ENCODE assay signal across 8 cellular contexts in the genomic region with DNA sequence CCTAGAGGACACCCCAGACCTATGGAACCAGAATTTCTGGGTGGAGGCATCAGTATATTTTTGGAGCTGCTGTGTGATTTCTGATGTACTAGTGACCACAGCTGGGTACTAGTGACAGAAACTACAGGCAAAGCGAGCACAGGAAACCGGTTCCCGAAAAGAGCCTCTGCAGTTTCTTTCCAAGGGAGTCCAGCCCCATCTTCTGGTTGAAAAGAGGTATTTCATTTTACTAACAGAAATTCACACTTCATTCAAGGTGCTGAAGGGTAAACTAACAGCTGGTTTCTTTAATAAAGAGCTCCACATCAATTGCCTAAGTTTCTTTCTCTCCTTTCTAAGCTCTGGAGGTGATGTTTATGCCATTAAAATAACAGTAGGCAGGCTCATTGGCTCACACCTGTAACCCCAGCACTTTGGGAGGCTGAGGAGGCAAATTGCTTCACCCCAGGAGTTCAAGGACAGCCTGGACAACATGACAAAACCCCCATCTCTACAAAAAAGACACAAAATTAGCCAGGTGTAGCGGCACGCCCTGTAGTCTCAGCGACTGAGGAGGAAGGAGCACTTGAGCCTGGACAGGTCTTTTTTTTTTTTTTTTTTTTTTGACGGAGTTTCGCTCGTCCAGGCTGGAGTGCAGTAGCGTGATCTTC. TPM values are rescaled to one million over a fixed set of nuclear protein-coding genes. Genes with fewer than 3 reads are reported as not detected.
DNase-seq lines count a peak whose midpoint lies in the region; ATAC-seq, FAIRE-seq and TF ChIP-seq lines count a peak whose summit lies in the region.

No MANE protein-coding gene starts in this region.

- ATAC-seq in CD4-positive, CD25-positive, alpha-beta regulatory T cell (ENCODE audit: low read depth in 2 of 2), result peak; percentile 28 to 55
- ATAC-seq in HG02970 (IDR thresholded peaks at IDR 0.05; ENCODE audit: low FRiP score, unreplicated experiment), result no peak

- H3K27ac Mint-ChIP-seq in CD4-positive, CD25-positive, alpha-beta regulatory T cell, result no peak overlapping the region
- no peak overlapping the region for H3K27ac Mint-ChIP-seq in type B pancreatic cell

- H3K27me3 Mint-ChIP-seq in CD4-positive, CD25-positive, alpha-beta regulatory T cell, result no peaks in the 10 kb centered on the region
- H3K27me3 Mint-ChIP-seq in type B pancreatic cell, result no peaks in the 10 kb centered on the region

- peaks cover 0 to 6% (median 1%) of the 10 kb centered on the region in 4 donors for H3K4me1 Mint-ChIP-seq in CD4-positive, CD25-positive, alpha-beta regulatory T cell
- no peaks in the 10 kb centered on the region for H3K4me1 Mint-ChIP-seq in type B pancreatic cell (ENCODE audit: unreplicated experiment)

- H3K36me3 ChIP-seq in CD4-positive, CD25-positive, alpha-beta regulatory T cell (ENCODE audit: control insufficient read depth, insufficient read depth, low read length), result peaks cover 13% of the 10 kb centered on the region
- peaks cover 41% of the 10 kb centered on the region for H3K36me3 ChIP-seq in brain microvascular endothelial cell (replicated peaks)
- H3K36me3 ChIP-seq in kidney (ENCODE audit: control insufficient read depth in 1 of 2, insufficient read depth in 2 of 2, low read length in 2 of 2), result peaks cover 15 to 19% of the 10 kb centered on the region in 2 donors

- peak; percentile 47 for FAIRE-seq in kidney (lab: Jason Lieb, UNC)

- TF ChIP-seq CTCF in GM12875 (IDR thresholded peaks at IDR 0.05; ENCODE audit: borderline replicate concordance, insufficient read depth, low read depth, low read length), result peak; percentile 43; the same call in 1 of the 2 replicates
- TF ChIP-seq CTCF in brain microvascular endothelial cell (IDR thresholded peaks at IDR 0.05; ENCODE audit: low read depth, low read length, missing control alignments), result peak; percentile 69
- peak; percentile 58 for TF ChIP-seq CTCF in kidney (IDR thresholded peaks at IDR 0.05; ENCODE audit: borderline replicate concordance, extremely low read depth, insufficient read depth)
- TF ChIP-seq CTCF in type B pancreatic cell (conservative IDR thresholded peaks at IDR 0.05), result peak; percentile 79

- intact Hi-C loops in kidney (cut with DNase I), result no loop called here

- in situ Hi-C loops in brain microvascular endothelial cell (cut with HindIII; ENCODE audit: low pct_ligation_motif_present, low sequenced_read_pairs), result no loop called here

- peak; percentile 10 to 69 (median 60) for DNase-seq in CD4-positive, CD25-positive, alpha-beta regulatory T cell
- peak; percentile 45 for DNase-seq in NCI-H69 (lab: John Stamatoyannopoulos, UW)
- peak; percentile 31 for DNase-seq in brain microvascular endothelial cell
- DNase-seq in kidney, result no peak
- no peak for DNase-seq in type B pancreatic cell (ENCODE audit: extremely low spot score, unreplicated experiment)
- DNase-seq in NCI-H345 treated with DMSO at 0.1 percent for 48 hours (lab: John Stamatoyannopoulos, UW; ENCODE audit: unreplicated experiment), result no peak

- no peak overlapping the region for H3K27ac ChIP-seq in CD4-positive, CD25-positive, alpha-beta regulatory T cell (ENCODE audit: insufficient read depth, low read length, poor library complexity, severe bottlenecking)
- H3K27ac ChIP-seq in brain microvascular endothelial cell (no peak overlapping the region), kidney (ENCODE audit: low read depth in 2 of 2, low read length in 2 of 2) (no peak overlapping the region)

- H3K9me3 ChIP-seq in CD4-positive, CD25-positive, alpha-beta regulatory T cell (ENCODE audit: control insufficient read depth in 2 of 2, low read length in 2 of 2), result no peaks in the 10 kb centered on the region
- H3K9me3 ChIP-seq in kidney (ENCODE audit: control insufficient read depth in 1 of 2, low read length in 2 of 2), result no peaks in the 10 kb centered on the region

- no peak overlapping the region for H3K9ac ChIP-seq in kidney (ENCODE audit: low read length in 2 of 2)

- no peak overlapping the region for H3K4me3 ChIP-seq in CD4-positive, CD25-positive, alpha-beta regulatory T cell (ENCODE audit: low read depth, low read length)
- H3K4me3 ChIP-seq in GM12875 (ENCODE audit: low read depth, low read length), result no peak overlapping the region
- H3K4me3 ChIP-seq in brain microvascular endothelial cell (ENCODE audit: low read depth, low read length), result no peak overlapping the region
- H3K4me3 ChIP-seq in kidney (ENCODE audit: low read length in 2 of 2), result no peak overlapping the region

- H3K4me3 Mint-ChIP-seq in CD4-positive, CD25-positive, alpha-beta regulatory T cell, result peak overlapping the region in 1 of 4 donors; percentile 10
- no peak overlapping the region for H3K4me3 Mint-ChIP-seq in type B pancreatic cell

- peaks cover 28% of the 10 kb centered on the region for H3K36me3 Mint-ChIP-seq in CD4-positive, CD25-positive, alpha-beta regulatory T cell
- peaks cover 3% of the 10 kb centered on the region for H3K36me3 Mint-ChIP-seq in type B pancreatic cell

- no peaks in the 10 kb centered on the region for H3K9me3 Mint-ChIP-seq in CD4-positive, CD25-positive, alpha-beta regulatory T cell
- no peaks in the 10 kb centered on the region for H3K9me3 Mint-ChIP-seq in type B pancreatic cell

- no peaks in the 10 kb centered on the region for H3K27me3 ChIP-seq in CD4-positive, CD25-positive, alpha-beta regulatory T cell (ENCODE audit: control insufficient read depth, insufficient read depth, low read length)
- H3K27me3 ChIP-seq in brain microvascular endothelial cell (replicated peaks), result no peaks in the 10 kb centered on the region

- peaks cover 3% of the 10 kb centered on the region for H3K4me1 ChIP-seq in CD4-positive, CD25-positive, alpha-beta regulatory T cell (ENCODE audit: control insufficient read depth, insufficient read depth, low read length, poor library complexity, severe bottlenecking)
- H3K4me1 ChIP-seq in kidney (ENCODE audit: control insufficient read depth in 1 of 2, insufficient read depth in 1 of 2, low read depth in 1 of 2, low read length in 2 of 2), result peaks cover 4 to 8% of the 10 kb centered on the region in 2 donors

RNA-seq across cellular contexts. Expression of a gene that starts 22.0 kb away (rescaled TPM):
- 14.3 TPM for total RNA-seq in CD4-positive, CD25-positive, alpha-beta regulatory T cell
- polyA plus RNA-seq in CD4-positive, CD25-positive, alpha-beta regulatory T cell, result 10 to 100 TPM; 23.4 to 32.9 (median 26.1) TPM
- total RNA-seq in kidney (14.4 TPM), type B pancreatic cell (ENCODE audit: low replicate concordance) (18.4 and 21.6 TPM in 2 replicates)
- 28.7 TPM for polyA plus RNA-seq in kidney (ENCODE audit: insufficient read depth, low read depth, low replicate concordance)

RNA-seq across cellular contexts. Expression of a gene that starts 33.1 kb away (rescaled TPM):
- total RNA-seq in CD4-positive, CD25-positive, alpha-beta regulatory T cell, result 7.5 TPM
- polyA plus RNA-seq in CD4-positive, CD25-positive, alpha-beta regulatory T cell, result 1 to 10 TPM; 4.7 to 6.2 (median 5.3) TPM
- total RNA-seq in kidney (11.0 TPM), type B pancreatic cell (ENCODE audit: low replicate concordance) (14.7 and 21.2 TPM in 2 replicates)
- 6.0 TPM for polyA plus RNA-seq in kidney (ENCODE audit: insufficient read depth, low read depth, low replicate concordance)

RNA-seq across cellular contexts. Expression of a gene that starts 44.0 kb away (rescaled TPM):
- total RNA-seq in CD4-positive, CD25-positive, alpha-beta regulatory T cell, result 34.4 TPM
- polyA plus RNA-seq in CD4-positive, CD25-positive, alpha-beta regulatory T cell, result 10 to 100 TPM; 16.7 to 46.6 (median 26.2) TPM
- 25.0 TPM for total RNA-seq in kidney
- polyA plus RNA-seq in kidney (ENCODE audit: insufficient read depth, low read depth, low replicate concordance), result 13.9 TPM
- total RNA-seq in type B pancreatic cell (ENCODE audit: low replicate concordance), result 13.6 and 15.1 TPM in 2 replicates

RNA-seq across cellular contexts. Expression of a gene that starts 55.0 kb away (rescaled TPM):
- total RNA-seq in CD4-positive, CD25-positive, alpha-beta regulatory T cell, result 41.4 TPM
- 10 to 100 TPM; 10.4 to 18.9 (median 15.0) TPM for polyA plus RNA-seq in CD4-positive, CD25-positive, alpha-beta regulatory T cell
- 44.6 TPM for total RNA-seq in kidney
- 49.8 TPM for polyA plus RNA-seq in kidney (ENCODE audit: insufficient read depth, low read depth, low replicate concordance)
- 65.2 and 70.3 TPM in 2 replicates for total RNA-seq in type B pancreatic cell (ENCODE audit: low replicate concordance)

Comparison
In these comparisons a context has a peak if more than half of its experiments do, and no peak if none do; other contexts are left out.
1. DNase-seq: peak in CD4-positive, CD25-positive, alpha-beta regulatory T cell (3 of 3), NCI-H69 (single experiment) and brain microvascular endothelial cell (single experiment); none in kidney (single experiment), type B pancreatic cell (single experiment) and NCI-H345 treated with DMSO at 0.1 percent for 48 hours (single experiment).
2. Peak in every context shown above with its lines, with median percentiles within 50 percentile points of each other: CTCF ChIP-seq.